ENCODE assay signal across 8 cellular contexts in genomic region chr6:28861339-28861738, GRCh38.
"Had no signal": no experiment of that assay in that cellular context is flagged by ENCODE, and none has a peak within 500 bp of the region (broad histone marks: within the 10 kb centered on the region; RNA-seq: fewer than 3 reads in every experiment).

No MANE protein-coding gene starts in this region.

- H3K4me3 ChIP-seq: GM12878 had no signal

- ATAC-seq: GM12878 had no signal

- DNase-seq: GDM1, GF-D8 had no signal

- FAIRE-seq: G401.6, GM12878, GM12891, GM12892, GM18507, GM19239 had no signal
